Comparison of ENCODE assay signal across 8 cellular contexts in genomic region chr1:228464487-228464983, GRCh38. TPM values are rescaled to one million over a fixed set of nuclear protein-coding genes. Genes with fewer than 3 reads are reported as not detected.
DNase-seq lines count a peak whose midpoint lies in the region; ATAC-seq and FAIRE-seq lines count a peak whose summit lies in the region.

No MANE protein-coding gene starts in this region.

- peak; percentile 88 for ATAC-seq in GM18502 (IDR thresholded peaks at IDR 0.05; ENCODE audit: poor library complexity, unreplicated experiment)
- ATAC-seq in HG02938 (IDR thresholded peaks at IDR 0.05; ENCODE audit: unreplicated experiment): peak; percentile 87

- DNase-seq in NCI-H345 (lab: John Stamatoyannopoulos, UW) (peak; percentile 73), mucosa of gallbladder (ENCODE audit: low spot score) (peak; percentile 71), Kasumi-1 (lab: John Stamatoyannopoulos, UW) (no peak)
- peak; percentile 72 for DNase-seq in activated CD8-positive, alpha-beta memory T cell treated with anti-CD3 and anti-CD28 coated beads, Interleukin-2, amount 50 U/mL, for 24 hours (ENCODE audit: extremely low read depth)
- peak; percentile 68 to 70 for DNase-seq in stimulated activated CD8-positive, alpha-beta memory T cell treated with anti-CD3 and anti-CD28 coated beads, Interleukin-7, amount 100 ng/mL, for 1 hour (ENCODE audit: low read depth in 2 of 2)

- peak; percentile 92 for FAIRE-seq in endometrium (lab: Jason Lieb, UNC)

RNA-seq across cellular contexts. Expression of gene RNF187, which starts 22.6 kb away (rescaled TPM):
- 122 TPM for total RNA-seq in mucosa of gallbladder

RNA-seq across cellular contexts. Expression of gene TRIM17, which starts 47.9 kb away (rescaled TPM):
- 0.23 TPM for total RNA-seq in mucosa of gallbladder

RNA-seq across cellular contexts. Expression of gene TRIM11, which starts 57.9 kb away (rescaled TPM):
- total RNA-seq in mucosa of gallbladder: 33.3 TPM

Comparison
In these comparisons a context has a peak if more than half of its experiments do, and no peak if none do; other contexts are left out.
1. DNase-seq: peak in NCI-H345 (single experiment), activated CD8-positive, alpha-beta memory T cell treated with anti-CD3 and anti-CD28 coated beads, Interleukin-2, amount 50 U/mL, for 24 hours (single experiment), mucosa of gallbladder (single experiment) and stimulated activated CD8-positive, alpha-beta memory T cell treated with anti-CD3 and anti-CD28 coated beads, Interleukin-7, amount 100 ng/mL, for 1 hour (2 of 2); none in Kasumi-1 (0 of 2).